8 cellular contexts compared by ENCODE assay signal in the genomic region with DNA sequence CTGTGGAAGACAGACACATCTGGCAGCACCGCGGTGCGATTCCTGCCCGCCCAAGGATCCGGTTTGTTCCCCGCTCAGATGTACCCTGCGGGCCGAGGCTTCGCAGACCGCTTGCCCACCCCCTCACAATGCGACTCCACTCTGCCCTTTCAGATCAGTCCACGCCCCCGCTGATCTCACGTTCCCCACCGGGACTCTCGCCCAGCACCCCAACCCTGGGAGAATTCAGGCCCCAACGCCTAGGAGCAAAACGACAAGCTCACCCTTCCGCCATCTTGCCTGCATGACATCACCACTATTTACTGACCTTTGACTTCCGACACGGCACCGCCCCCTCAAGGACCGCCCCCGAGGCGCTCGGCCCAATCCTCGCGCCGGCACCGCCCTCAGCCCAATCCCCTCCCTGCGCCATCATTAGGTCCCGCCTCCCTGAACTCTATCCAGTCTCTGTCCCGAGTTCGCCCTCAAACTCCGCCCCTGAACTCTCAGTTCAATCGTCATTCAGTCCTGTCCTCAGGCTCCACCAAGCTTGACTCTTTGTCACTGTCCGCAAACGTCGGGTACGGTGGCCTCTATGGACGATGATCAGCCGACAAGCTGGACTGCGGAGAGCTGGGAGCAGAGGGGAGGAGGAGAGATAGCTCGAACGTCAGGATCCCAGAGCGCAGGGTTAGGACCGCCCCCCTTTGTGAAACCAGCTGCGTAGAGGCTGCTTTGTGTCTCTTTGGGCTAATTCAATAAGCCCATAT. TPM values are rescaled to one million over a fixed set of nuclear protein-coding genes. Genes with fewer than 3 reads are reported as not detected.
DNase-seq lines count a peak whose midpoint lies in the region; ATAC-seq and TF ChIP-seq lines count a peak whose summit lies in the region.

A gene with protein sequence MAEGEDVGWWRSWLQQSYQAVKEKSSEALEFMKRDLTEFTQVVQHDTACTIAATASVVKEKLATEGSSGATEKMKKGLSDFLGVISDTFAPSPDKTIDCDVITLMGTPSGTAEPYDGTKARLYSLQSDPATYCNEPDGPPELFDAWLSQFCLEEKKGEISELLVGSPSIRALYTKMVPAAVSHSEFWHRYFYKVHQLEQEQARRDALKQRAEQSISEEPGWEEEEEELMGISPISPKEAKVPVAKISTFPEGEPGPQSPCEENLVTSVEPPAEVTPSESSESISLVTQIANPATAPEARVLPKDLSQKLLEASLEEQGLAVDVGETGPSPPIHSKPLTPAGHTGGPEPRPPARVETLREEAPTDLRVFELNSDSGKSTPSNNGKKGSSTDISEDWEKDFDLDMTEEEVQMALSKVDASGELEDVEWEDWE (minus strand): TSS at position 301 of the 749 bp plus-strand sequence. CDS start 27 bp downstream, at position 274.

- DNase-seq in AG20443 (ENCODE audit: low spot score) (peak; percentile 99), NCI-H510A (lab: John Stamatoyannopoulos, UW) (peak; percentile 94), cerebellum (ENCODE audit: low spot score) (peak; percentile 100), islet precursor cell (peak; percentile 100)
- peak; percentile 96 for DNase-seq in activated CD4-positive, alpha-beta T cell treated with anti-CD3 and anti-CD28 coated beads for 1 hour
- peak; percentile 98 to 99 (median 98) for DNase-seq in stimulated activated CD4-positive, alpha-beta T cell treated with anti-CD3 and anti-CD28 coated beads, Interleukin-12 subunit alpha, Interleukin-12 subunit beta, amount 100 ng/mL, for 48 hours (ENCODE audit: low read depth in 2 of 3, low spot score in 1 of 3)

- ATAC-seq in HG03432 (IDR thresholded peaks at IDR 0.05; ENCODE audit: unreplicated experiment), result peak; percentile 96

- peak; percentile 74 for TF ChIP-seq POLR2A in GM19099 (IDR thresholded peaks at IDR 0.05; ENCODE audit: extremely low read depth, insufficient read length, low read depth)

RNA-seq across cellular contexts. Expression of the gene that starts here (rescaled TPM):
- 58.3 TPM for total RNA-seq in cerebellum

Comparison
In these comparisons a context has a peak if more than half of its experiments do, and no peak if none do; other contexts are left out.
1. Peak in every context shown above with its lines: DNase-seq and ATAC-seq.